In genomic region chr14:88245321-88245720, GRCh38 we compare ENCODE assay signal across 1 cellular context.
TF ChIP-seq lines count a peak whose summit lies in the region.

No MANE protein-coding gene starts in this region.

TF ChIP-seq in SK-N-SH treated with all-trans-retinoic acid at 6 μM for 48 hours, 23 proteins besides CTCF, POLR2A, EP300 and RAD21 (continued from another document):
- TF ChIP-seq TSHZ2 (CRISPR knock-in tag; IDR thresholded peaks at IDR 0.05), result no peak
TF ChIP-seq in SK-N-SH treated with all-trans-retinoic acid at 6 μM for 48 hours: peak in this region for 0.
